23 cellular contexts compared by ENCODE assay signal in genomic region chr16:84926462-84926861, GRCh38.
"Had no signal": no experiment of that assay in that cellular context is flagged by ENCODE, and none has a peak within 500 bp of the region (broad histone marks: within the 10 kb centered on the region; RNA-seq: fewer than 3 reads in every experiment).

No MANE protein-coding gene starts in this region.

- FAIRE-seq: RCC 7860 had no signal

- H3K27me3 ChIP-seq: MG63, SJSA1 had no signal

- H3K36me3 ChIP-seq: MG63, SJSA1 had no signal

- H3K4me3 ChIP-seq: MG63, SJSA1, SK-N-MC had no signal

- H3K9me3 ChIP-seq: MG63, SJSA1 had no signal

- H3K27ac ChIP-seq: HL-60, SJSA1, SK-N-MC had no signal

- DNase-seq: Karpas-422, KG1, MG63, NCI-H1092, NCI-H1105 treated with DMSO at 0.1 percent for 48 hours, NCI-H1417 treated with DMSO at 0.1 percent for 48 hours, NCI-H146, NCI-H1694 treated with DMSO at 0.1 percent for 48 hours, NCI-H1930, NCI-H2081, NCI-H2107, NCI-H2227 treated with DMSO at 0.1 percent for 48 hours, NCI-H510A, NCI-H524 treated with DMSO at 0.1 percent for 48 hours, NCI-H69, NCI-H774, Right ventricle myocardium superior, RPMI8226, SIG-M5 had no signal
